8 cellular contexts compared by ENCODE assay signal in genomic region chr20:31707994-31708744, GRCh38. TPM values are rescaled to one million over a fixed set of nuclear protein-coding genes. Genes with fewer than 3 reads are reported as not detected.
DNase-seq lines count a peak whose midpoint lies in the region; ATAC-seq and TF ChIP-seq lines count a peak whose summit lies in the region.

No MANE protein-coding gene starts in this region.

- H3K4me1 ChIP-seq in adrenal gland (replicated peaks in 1 of 2) (peaks cover 56% of the 10 kb centered on the region in 2 donors), muscle layer of duodenum (ENCODE audit: control insufficient read depth in 1 of 2, insufficient read depth in 2 of 2, low read length in 2 of 2) (peaks cover 39% of the 10 kb centered on the region in 2 donors), osteoblast (ENCODE audit: insufficient read depth, low read length) (peaks cover 37% of the 10 kb centered on the region)

- TF ChIP-seq CTCF in adrenal gland (IDR thresholded peaks at IDR 0.05): peak in 1 of 6 experiments; percentile 19
- no peak for TF ChIP-seq CTCF in osteoblast (IDR thresholded peaks at IDR 0.05; ENCODE audit: extremely low read depth, low read depth, low read length)

- no peak overlapping the region for H2AFZ ChIP-seq in osteoblast (ENCODE audit: low read length)

- DNase-seq in DMS153 treated with DMSO at 0.1 percent for 48 hours (lab: John Stamatoyannopoulos, UW; ENCODE audit: unreplicated experiment) (peak; percentile 90), NCI-H2081 treated with DMSO at 0.1 percent for 48 hours (lab: John Stamatoyannopoulos, UW) (peak; percentile 83), adrenal gland (peak; percentile 56 to 82 (median 62)), osteoblast (ENCODE audit: insufficient read length, low spot score, missing footprints) (no peak)

- no peaks in the 10 kb centered on the region for H3K27me3 ChIP-seq in adrenal gland
- no peaks in the 10 kb centered on the region for H3K27me3 ChIP-seq in muscle layer of duodenum (ENCODE audit: low read depth, low read length)
- H3K27me3 ChIP-seq in osteoblast (ENCODE audit: insufficient read depth, low read length): no peaks in the 10 kb centered on the region

- H3K79me2 ChIP-seq in osteoblast (ENCODE audit: insufficient read depth, low read length): peaks cover 98% of the 10 kb centered on the region

- WGBS in adrenal gland, 4 donors: 37 to 52% methylated on average over 2 of the region's 2 CpGs; no CpG with 5 or more reads in 2 of the 4 donors

- ATAC-seq in HG02610 (IDR thresholded peaks at IDR 0.05; ENCODE audit: unreplicated experiment) (no peak), HG02840 (IDR thresholded peaks at IDR 0.05; ENCODE audit: low FRiP score, unreplicated experiment) (no peak), HG02623 (IDR thresholded peaks at IDR 0.05; ENCODE audit: unreplicated experiment) (no peak)

- H3K27ac ChIP-seq in adrenal gland (peak overlapping the region; percentile 9 to 75 (median 58)), muscle layer of duodenum (ENCODE audit: low read length) (peak overlapping the region; percentile 64), osteoblast (ENCODE audit: low read depth, low read length) (no peak overlapping the region)

- peaks cover 3% of the 10 kb centered on the region for H4K20me1 ChIP-seq in osteoblast (ENCODE audit: insufficient read depth, low read length)

- H3K4me3 ChIP-seq in adrenal gland (no peak overlapping the region), muscle layer of duodenum (ENCODE audit: low read depth in 1 of 2, low read length in 2 of 2) (no peak overlapping the region), osteoblast (ENCODE audit: insufficient read depth, low read length) (no peak overlapping the region)

- no peak overlapping the region for H3K4me2 ChIP-seq in osteoblast (ENCODE audit: insufficient read depth, low read length)

- no peaks in the 10 kb centered on the region for H3K9me3 ChIP-seq in adrenal gland (replicated peaks in 1 of 3)
- H3K9me3 ChIP-seq in muscle layer of duodenum (ENCODE audit: control insufficient read depth in 1 of 2, low read length in 2 of 2): no peaks in the 10 kb centered on the region
- H3K9me3 ChIP-seq in osteoblast (ENCODE audit: low read depth, low read length): no peaks in the 10 kb centered on the region

- intact Hi-C loops in adrenal gland (cut with DNase I): no loop called here

- TF ChIP-seq POLR2A in adrenal gland (IDR thresholded peaks at IDR 0.05): peak in 1 of 2 donors; percentile 29

- H3K36me3 ChIP-seq in adrenal gland (replicated peaks in 1 of 2) (peaks cover 0 to 21% of the 10 kb centered on the region in 2 donors), muscle layer of duodenum (ENCODE audit: control insufficient read depth in 1 of 2, insufficient read depth in 2 of 2, low read length in 2 of 2) (peaks cover 15 to 19% of the 10 kb centered on the region in 2 donors), osteoblast (ENCODE audit: insufficient read depth, low read length) (peaks cover 52% of the 10 kb centered on the region)

RNA-seq across cellular contexts. Expression of gene BCL2L1, which starts 14.5 kb away (rescaled TPM):
- 100 to 1,000 TPM in 2 of 8 donors, 10 to 100 TPM in 6; 53.8 to 143 (median 84.6) TPM for total RNA-seq in adrenal gland
- 10 to 100 TPM; 40.2 to 67.9 (median 40.8) TPM for polyA plus RNA-seq in adrenal gland
- total RNA-seq in osteoblast: 127 and 136 TPM in 2 replicates

RNA-seq across cellular contexts. Expression of gene TPX2, which starts 30.9 kb away (rescaled TPM):
- total RNA-seq in adrenal gland (1 to 10 TPM; 2.1 to 3.4 (median 2.5) TPM), osteoblast (16.2 and 18.5 TPM in 2 replicates)
- 1 to 10 TPM in 1 of 3 donors, under 1 TPM in 2; 0.40 to 3.7 (median 0.57) TPM for polyA plus RNA-seq in adrenal gland
